21 cellular contexts compared by ENCODE assay signal in the genomic region with DNA sequence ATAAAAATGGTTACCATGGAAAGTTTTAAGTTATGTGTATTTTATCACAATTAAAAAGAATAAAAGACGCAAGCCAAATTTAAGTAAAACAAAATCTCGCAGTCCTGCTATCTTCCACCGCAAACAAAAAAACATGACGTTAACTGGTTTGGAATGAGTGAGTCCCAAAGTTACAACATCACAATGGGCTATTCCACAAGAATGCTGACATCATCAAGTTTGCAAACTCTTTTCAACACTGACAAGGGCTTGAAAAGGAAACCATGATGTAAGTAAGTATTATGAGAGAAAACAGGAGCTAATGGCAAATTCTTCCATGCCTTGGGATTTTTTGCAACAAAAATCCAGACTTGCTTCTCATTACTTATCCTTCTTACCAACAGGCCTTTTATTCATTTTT. TPM values are rescaled to one million over a fixed set of nuclear protein-coding genes. Genes with fewer than 3 reads are reported as not detected.
DNase-seq lines count a peak whose midpoint lies in the region; ATAC-seq lines count a peak whose summit lies in the region.
"Had no signal": no experiment of that assay in that cellular context is flagged by ENCODE, and none has a peak within 500 bp of the region (broad histone marks: within the 10 kb centered on the region; RNA-seq: fewer than 3 reads in every experiment).

No MANE protein-coding gene starts in this region.

- no peak for ATAC-seq in GM19023 (IDR thresholded peaks at IDR 0.05; ENCODE audit: unreplicated experiment)
- ATAC-seq in HG03354 (IDR thresholded peaks at IDR 0.05; ENCODE audit: poor library complexity, severe bottlenecking, unreplicated experiment): no peak
- no peak for ATAC-seq in sciatic nerve
- ATAC-seq: left cardiac atrium had no signal

- intact Hi-C loops in sciatic nerve (cut with DNase I): no loop called here

- DNase-seq in EH (ENCODE audit: low read depth) (peak; percentile 52), amniotic epithelial cell (ENCODE audit: low read depth) (peak; percentile 99), fibroblast of peridontal ligament (ENCODE audit: extremely low read depth) (peak; percentile 86), renal cortical epithelial cell (ENCODE audit: low read depth) (peak; percentile 42), sciatic nerve (ENCODE audit: low spot score) (no peak), iPS-NIHi7 (ENCODE audit: extremely low spot score) (no peak)
- DNase-seq: activated CD4-positive, alpha-beta memory T cell treated with anti-CD3 and anti-CD28 coated beads for 36 hours; activated naive CD4-positive, alpha-beta T cell treated with Interleukin-2 at 50 U/mL for 16 hours; activated T-cell treated with anti-CD3 and anti-CD28 coated beads for 4 hours; anterior cingulate cortex; left cardiac atrium; midbrain; NCI-H748 treated with DMSO at 0.1 percent for 48 hours; SHP77; stimulated activated CD4-positive, alpha-beta T cell treated with anti-CD3 and anti-CD28 coated beads, Interleukin-4, amount 100 ng/mL, for 4 hours; WERI-Rb-1 had no signal

RNA-seq across cellular contexts. Expression of a gene that starts 31.1 kb away (rescaled TPM):
- total RNA-seq in renal cortical epithelial cell (1.1 and 2.1 TPM in 2 replicates), sciatic nerve (0.31 TPM)
- total RNA-seq: activated CD4-positive, alpha-beta memory T cell treated with anti-CD3 and anti-CD28 coated beads for 36 hours; OCI-LY7; progenitor cell of endocrine pancreas; vagina had no signal

Comparison
In these comparisons a context has a peak if more than half of its experiments do, and no peak if none do; other contexts are left out.
1. DNase-seq: peak in EH (single experiment), amniotic epithelial cell (single experiment), fibroblast of peridontal ligament (single experiment) and renal cortical epithelial cell (single experiment); none in sciatic nerve (single experiment) and iPS-NIHi7 (single experiment).